17 cellular contexts compared by ENCODE assay signal in genomic region chr5:93599427-93600146, GRCh38. TPM values are rescaled to one million over a fixed set of nuclear protein-coding genes. Genes with fewer than 3 reads are reported as not detected.
DNase-seq lines count a peak whose midpoint lies in the region; ATAC-seq and TF ChIP-seq lines count a peak whose summit lies in the region.
"Had no signal": no experiment of that assay in that cellular context is flagged by ENCODE, and none has a peak within 500 bp of the region (broad histone marks: within the 10 kb centered on the region; RNA-seq: fewer than 3 reads in every experiment).

No MANE protein-coding gene starts in this region.

- H3K27me3 Mint-ChIP-seq in endodermal cell (ENCODE audit: insufficient read depth) = no peaks in the 10 kb centered on the region
- peaks cover 13% of the 10 kb centered on the region for H3K27me3 Mint-ChIP-seq in activated naive CD4-positive, alpha-beta T cell treated with anti-CD3 and anti-CD28 coated beads, Interleukin-2, amount 10 ng/mL, durations not matched to agents 7 days and 5 days

- H3K18ac ChIP-seq in mesenchymal stem cell (ENCODE audit: low read depth in 1 of 2, low read length in 2 of 2) = no peak overlapping the region

- H3K9ac ChIP-seq in endodermal cell (ENCODE audit: extremely low read depth, low read length, poor library complexity, severe bottlenecking) (no peak overlapping the region), mesenchymal stem cell (ENCODE audit: low read length) (no peak overlapping the region)

- 4 to 13% methylated on average over 3 to 16 of the region's 16 CpGs for WGBS in endodermal cell (ENCODE audit: insufficient coverage in 1 of 2, insufficient read length in 1 of 2), 2 experiments
- WGBS in mesenchymal stem cell = 2% methylated on average over 6 of the region's 16 CpGs

- no peak overlapping the region for H3K4me3 Mint-ChIP-seq in endodermal cell
- no peak overlapping the region for H3K4me3 Mint-ChIP-seq in activated naive CD4-positive, alpha-beta T cell treated with anti-CD3 and anti-CD28 coated beads, Interleukin-2, amount 10 ng/mL, durations not matched to agents 7 days and 5 days
- H3K4me3 Mint-ChIP-seq: activated CD4-positive, alpha-beta T cell treated with anti-CD3 and anti-CD28 coated beads, Interleukin-2, amount 10 ng/mL, durations not matched to agents 7 days and 5 days; activated T-cell treated with anti-CD3 and anti-CD28 coated beads, Interleukin-2, amount 50 U/mL, for 72 hours; T-cell had no signal

- no peak overlapping the region for H2BK5ac ChIP-seq in mesenchymal stem cell (ENCODE audit: low read depth, low read length, poor library complexity, severe bottlenecking)

- H4K8ac ChIP-seq in mesenchymal stem cell (ENCODE audit: low read length) = no peak overlapping the region

- CTCF ChIA-PET in activated naive CD4-positive, alpha-beta T cell treated with anti-CD3 and anti-CD28 coated beads, Interleukin-2, amount 10 ng/mL, durations not matched to agents 7 days and 5 days (lab: Charles Lee) = interaction anchor here (1.3 to 1.6 kb wide), 2 partner anchors 12 to 202 kb away, joined by 4 to 5 read pairs; no protein-coding TSS in a partner anchor

- no peak for TF ChIP-seq POLR2A in vagina (IDR thresholded peaks at IDR 0.05)

- H3K4me2 ChIP-seq in mesenchymal stem cell (ENCODE audit: low read length, poor library complexity, severe bottlenecking) = no peak overlapping the region
- H3K4me2 ChIP-seq: PC-9 had no signal

- no peak overlapping the region for H2AFZ ChIP-seq in mesenchymal stem cell (ENCODE audit: low read depth, low read length)
- H2AFZ ChIP-seq: PC-9 had no signal

- ATAC-seq in left ventricle myocardium superior (no peak), HG02852 (IDR thresholded peaks at IDR 0.05; ENCODE audit: unreplicated experiment) (no peak)
- ATAC-seq: activated T-cell treated with anti-CD3 and anti-CD28 coated beads, Interleukin-2, amount 50 U/mL, for 72 hours; T-cell had no signal

- H3K27me3 ChIP-seq in right atrium auricular region (peaks cover 0 to 19% of the 10 kb centered on the region in 2 donors), endodermal cell (ENCODE audit: control insufficient read depth, insufficient read depth, low read length, poor library complexity, severe bottlenecking) (peaks cover 100% of the 10 kb centered on the region), mesenchymal stem cell (ENCODE audit: control insufficient read depth in 1 of 2, insufficient read depth in 1 of 2, low read length in 2 of 2) (peaks cover 56 to 83% of the 10 kb centered on the region in 2 experiments), vagina (no peaks in the 10 kb centered on the region)

- H3K4ac ChIP-seq in mesenchymal stem cell (ENCODE audit: low read depth in 1 of 2, low read length in 2 of 2) = peak overlapping the region in 1 of 2 experiments; percentile 17

- intact Hi-C loops in left ventricle myocardium superior (cut with micrococcal nuclease) = no loop called here
- intact Hi-C loops in vagina (cut with DNase I) = no loop called here

- H3K27ac Mint-ChIP-seq in endodermal cell = no peak overlapping the region
- H3K27ac Mint-ChIP-seq in activated naive CD4-positive, alpha-beta T cell treated with anti-CD3 and anti-CD28 coated beads, Interleukin-2, amount 10 ng/mL, durations not matched to agents 7 days and 5 days = no peak overlapping the region
- H3K27ac Mint-ChIP-seq: activated CD4-positive, alpha-beta T cell treated with anti-CD3 and anti-CD28 coated beads, Interleukin-2, amount 10 ng/mL, durations not matched to agents 7 days and 5 days; activated T-cell treated with anti-CD3 and anti-CD28 coated beads, Interleukin-2, amount 50 U/mL, for 72 hours; T-cell had no signal

- no peak overlapping the region for H3K14ac ChIP-seq in mesenchymal stem cell (ENCODE audit: low read length in 2 of 2)

- no peak overlapping the region for H2AK5ac ChIP-seq in mesenchymal stem cell (ENCODE audit: low read length, severe bottlenecking)

- TF ChIP-seq CTCF in right atrium auricular region (IDR thresholded peaks at IDR 0.05) (no peak), endodermal cell (conservative IDR thresholded peaks at IDR 0.05) (peak; percentile 31), vagina (IDR thresholded peaks at IDR 0.05) (no peak)

- peak overlapping the region in 1 of 2 donors; percentile 10 for H3K4me3 ChIP-seq in right atrium auricular region
- H3K4me3 ChIP-seq in endodermal cell (ENCODE audit: low read length) = no peak overlapping the region
- H3K4me3 ChIP-seq in mesenchymal stem cell (ENCODE audit: insufficient read depth in 1 of 2, low read depth in 1 of 2, low read length in 2 of 2) = no peak overlapping the region
- H3K4me3 ChIP-seq in vagina = no peak overlapping the region
- H3K4me3 ChIP-seq: PC-9, thoracic aorta had no signal

- peaks cover 31% of the 10 kb centered on the region for H3K4me1 Mint-ChIP-seq in endodermal cell
- peaks cover 6% of the 10 kb centered on the region for H3K4me1 Mint-ChIP-seq in activated naive CD4-positive, alpha-beta T cell treated with anti-CD3 and anti-CD28 coated beads, Interleukin-2, amount 10 ng/mL, durations not matched to agents 7 days and 5 days

- no peak overlapping the region for H2BK12ac ChIP-seq in mesenchymal stem cell (ENCODE audit: low read length in 2 of 2)

- H3K36me3 ChIP-seq in right atrium auricular region (no peaks in the 10 kb centered on the region), endodermal cell (ENCODE audit: control insufficient read depth, insufficient read depth, low read length) (no peaks in the 10 kb centered on the region), mesenchymal stem cell (ENCODE audit: control insufficient read depth in 1 of 2, insufficient read depth in 2 of 2, low read depth in 1 of 2, low read length in 2 of 2) (peaks cover 0 to 12% of the 10 kb centered on the region in 2 experiments), vagina (no peaks in the 10 kb centered on the region)
- H3K36me3 ChIP-seq: thoracic aorta had no signal

- no peaks in the 10 kb centered on the region for H3K9me3 Mint-ChIP-seq in endodermal cell
- H3K9me3 Mint-ChIP-seq in activated naive CD4-positive, alpha-beta T cell treated with anti-CD3 and anti-CD28 coated beads, Interleukin-2, amount 10 ng/mL, durations not matched to agents 7 days and 5 days = peaks cover 7% of the 10 kb centered on the region
- H3K9me3 Mint-ChIP-seq: activated CD4-positive, alpha-beta T cell treated with anti-CD3 and anti-CD28 coated beads, Interleukin-2, amount 10 ng/mL, durations not matched to agents 7 days and 5 days; activated T-cell treated with anti-CD3 and anti-CD28 coated beads, Interleukin-2, amount 50 U/mL, for 72 hours had no signal

- no peak overlapping the region for H4K91ac ChIP-seq in mesenchymal stem cell (ENCODE audit: low read length)

- H2BK15ac ChIP-seq in mesenchymal stem cell (ENCODE audit: low read depth, poor library complexity, severe bottlenecking) = no peak overlapping the region

- no peaks in the 10 kb centered on the region for H3K36me3 Mint-ChIP-seq in endodermal cell (ENCODE audit: low read depth)
- H3K36me3 Mint-ChIP-seq in activated naive CD4-positive, alpha-beta T cell treated with anti-CD3 and anti-CD28 coated beads, Interleukin-2, amount 10 ng/mL, durations not matched to agents 7 days and 5 days = peaks cover 13% of the 10 kb centered on the region
- H3K36me3 Mint-ChIP-seq: T-cell had no signal

- H3K4me1 ChIP-seq in right atrium auricular region (peaks cover 0 to 41% of the 10 kb centered on the region in 2 donors), endodermal cell (ENCODE audit: control insufficient read depth, insufficient read depth, low read length) (peaks cover 10% of the 10 kb centered on the region), mesenchymal stem cell (ENCODE audit: control insufficient read depth, insufficient read depth, low read depth, low read length) (peaks cover 17% of the 10 kb centered on the region), vagina (peaks cover 27% of the 10 kb centered on the region)

- no peaks in the 10 kb centered on the region for H3K79me1 ChIP-seq in mesenchymal stem cell (replicated peaks; ENCODE audit: low read length, poor library complexity, severe bottlenecking)

- no peak overlapping the region for H3K23ac ChIP-seq in mesenchymal stem cell (ENCODE audit: low read length in 2 of 2)

- H3K9me3 ChIP-seq in right atrium auricular region (no peaks in the 10 kb centered on the region), endodermal cell (ENCODE audit: control insufficient read depth, low read length) (peaks cover 6% of the 10 kb centered on the region), mesenchymal stem cell (ENCODE audit: control insufficient read depth, low read length) (no peaks in the 10 kb centered on the region), vagina (no peaks in the 10 kb centered on the region)
- H3K9me3 ChIP-seq: thoracic aorta had no signal

- DNase-seq in right atrium auricular region (ENCODE audit: low spot score) (no peak), left ventricle myocardium superior (no peak), endodermal cell (peak; percentile 73), mesenchymal stem cell (peak; percentile 69), vagina (ENCODE audit: extremely low spot score in 2 of 2) (peak in 1 of 2 donors; percentile 88), MV-4-11 (lab: John Stamatoyannopoulos, UW) (no peak)
- DNase-seq in activated naive CD4-positive, alpha-beta T cell treated with anti-CD3 and anti-CD28 coated beads, Interleukin-2, amount 10 ng/mL, durations not matched to agents 7 days and 5 days = no peak
- DNase-seq: activated CD4-positive, alpha-beta T cell treated with anti-CD3 and anti-CD28 coated beads, Interleukin-2, amount 10 ng/mL, durations not matched to agents 7 days and 5 days; activated T-cell treated with anti-CD3 and anti-CD28 coated beads, Interleukin-2, amount 50 U/mL, for 72 hours; Calu3; NCI-H446 treated with DMSO at 0.1 percent for 48 hours; nucleus accumbens; PC-9; stimulated activated CD4-positive, alpha-beta T cell treated with anti-CD3 and anti-CD28 coated beads, Interleukin-12 subunit alpha, Interleukin-12 subunit beta, amount 100 ng/mL, for 4 hours; T-cell had no signal

- H2BK120ac ChIP-seq in mesenchymal stem cell (ENCODE audit: low read depth, low read length) = no peak overlapping the region

- H3K27ac ChIP-seq in right atrium auricular region (peak overlapping the region; percentile 69 to 85), endodermal cell (ENCODE audit: low read depth, low read length) (peak overlapping the region; percentile 88), mesenchymal stem cell (ENCODE audit: low read length, poor library complexity, severe bottlenecking) (peak overlapping the region; percentile 24), vagina (peak overlapping the region; percentile 77)
- H3K27ac ChIP-seq: PC-9, thoracic aorta had no signal

RNA-seq across cellular contexts. Expression of gene NR2F1, which starts 16.6 kb away (rescaled TPM):
- 10 to 100 TPM; 35.3 to 37.6 TPM for total RNA-seq in right atrium auricular region
- 1.9 TPM for total RNA-seq in left ventricle myocardium superior
- total RNA-seq in endodermal cell = under 1 TPM in 1 of 2 donors, not detected in 1; 0.22 TPM
- 304 TPM for polyA plus RNA-seq in endodermal cell (2013, experiment 1 of 2)
- 263 TPM for polyA plus RNA-seq in endodermal cell (2013, experiment 2 of 2)
- polyA plus RNA-seq in mesenchymal stem cell (2013, experiment 1 of 2) = 206 TPM
- 191 TPM for polyA plus RNA-seq in mesenchymal stem cell (2013, experiment 2 of 2)
- 97.2 TPM for total RNA-seq in vagina
- total RNA-seq: activated CD4-positive, alpha-beta T cell treated with anti-CD3 and anti-CD28 coated beads, Interleukin-2, amount 10 ng/mL, durations not matched to agents 7 days and 5 days; activated T-cell treated with anti-CD3 and anti-CD28 coated beads, Interleukin-2, amount 50 U/mL, for 72 hours had no signal

RNA-seq across cellular contexts. Expression of gene NR2F1-AS1, which starts 18.6 kb away (rescaled TPM):
- total RNA-seq in right atrium auricular region (10 to 100 TPM in 1 of 2 donors, 1 to 10 TPM in 1; 7.1 to 11.0 TPM), left ventricle myocardium superior (0.57 TPM), endodermal cell (1 to 10 TPM; 1.4 to 3.3 TPM), vagina (22.3 TPM)
- 37.1 TPM for polyA plus RNA-seq in endodermal cell (2013, experiment 1 of 2)
- polyA plus RNA-seq in endodermal cell (2013, experiment 2 of 2) = 26.7 TPM
- polyA plus RNA-seq in mesenchymal stem cell (2013, experiment 1 of 2) = 49.8 TPM
- 50.1 TPM for polyA plus RNA-seq in mesenchymal stem cell (2013, experiment 2 of 2)
- total RNA-seq: activated CD4-positive, alpha-beta T cell treated with anti-CD3 and anti-CD28 coated beads, Interleukin-2, amount 10 ng/mL, durations not matched to agents 7 days and 5 days; T-cell had no signal

Comparison
In these comparisons a context has a peak if more than half of its experiments do, and no peak if none do; other contexts are left out.
1. RNA of gene NR2F1, which starts 16.6 kb away (total RNA-seq): 97.2 TPM in vagina (single experiment) and 35.3 to 37.6 TPM in right atrium auricular region; 1.9 TPM in left ventricle myocardium superior (single experiment) and 0.22 TPM in endodermal cell; every median in the first group is over 10 times any median in the second.
2. DNase-seq: peak in endodermal cell (single experiment) and mesenchymal stem cell (single experiment); none in right atrium auricular region (single experiment), left ventricle myocardium superior (single experiment), MV-4-11 (single experiment) and activated naive CD4-positive, alpha-beta T cell treated with anti-CD3 and anti-CD28 coated beads, Interleukin-2, amount 10 ng/mL, durations not matched to agents 7 days and 5 days (single experiment).
3. H3K27ac ChIP-seq: peak in every context shown above with its lines; median percentile 88 in endodermal cell; 77 in right atrium auricular region; 77 in vagina; 24 in mesenchymal stem cell.